Comparison of ENCODE assay signal across 8 cellular contexts in genomic region chr19:10551698-10552301, GRCh38. TPM values are rescaled to one million over a fixed set of nuclear protein-coding genes. Genes with fewer than 3 reads are reported as not detected.
A peak's percentile ranks its signal among the peaks of the same experiment; 100 is the strongest.
DNase-seq lines count a peak whose midpoint lies in the region; ATAC-seq and TF ChIP-seq lines count a peak whose summit lies in the region.

No MANE protein-coding gene starts in this region.

- no peak for TF ChIP-seq CTCF in HEK293 (tag by site-specific recombination; IDR thresholded peaks at IDR 0.05)
- TF ChIP-seq CTCF in fibroblast of pulmonary artery (IDR thresholded peaks at IDR 0.05; ENCODE audit: low read length, missing control alignments), result peak; percentile 20
- no peak for TF ChIP-seq CTCF in tibial nerve (IDR thresholded peaks at IDR 0.05)
- TF ChIP-seq CTCF in suprapubic skin (IDR thresholded peaks at IDR 0.05), result peak in 1 of 2 donors; percentile 6

- no peak for TF ChIP-seq POLR2A in tibial nerve (IDR thresholded peaks at IDR 0.05)
- TF ChIP-seq POLR2A in suprapubic skin (IDR thresholded peaks at IDR 0.05), result no peak

- peak overlapping the region; percentile 25 for H3K4me3 Mint-ChIP-seq in T-helper 1 cell treated with Interleukin-12 subunit alpha and Interleukin-12 subunit beta and Interleukin-4 antibody, amounts not matched to agents 30 μg/mL and 1 μg/mL, for 36 hours

- H3K4me2 ChIP-seq in BLaER1 treated with 17β-estradiol and CSF1 and Interleukin-3, amounts not matched to agents 10 nM and 100 nM, result peak overlapping the region in 9 of 11 experiments; percentile 70 to 94 (median 85); a peak in 18 of 22 replicates

- H3K27ac ChIP-seq in BLaER1 treated with 17β-estradiol and CSF1 and Interleukin-3, amounts not matched to agents 10 nM and 100 nM, result peak overlapping the region in 8 of 11 experiments; percentile 71 to 95 (median 83); a peak in 13 of 22 replicates
- H3K27ac ChIP-seq in HEK293 (ENCODE audit: extremely low read depth, low read depth, low read length) (no peak overlapping the region), tibial nerve (no peak overlapping the region), suprapubic skin (no peak overlapping the region)

- peaks cover 36% of the 10 kb centered on the region for H3K4me1 Mint-ChIP-seq in T-helper 1 cell treated with Interleukin-12 subunit alpha and Interleukin-12 subunit beta and Interleukin-4 antibody, amounts not matched to agents 30 μg/mL and 1 μg/mL, for 36 hours (ENCODE audit: low read depth)

- peaks cover 47 to 69% (median 50%) of the 10 kb centered on the region in 10 experiments for H3K4me1 ChIP-seq in BLaER1 treated with 17β-estradiol and CSF1 and Interleukin-3, amounts not matched to agents 10 nM and 100 nM
- H3K4me1 ChIP-seq in HEK293 (ENCODE audit: control insufficient read depth, insufficient read depth, low read length) (no peaks in the 10 kb centered on the region), tibial nerve (peaks cover 0 to 5% (median 0%) of the 10 kb centered on the region in 4 donors), suprapubic skin (peaks cover 47% of the 10 kb centered on the region)

- TF ChIP-seq EP300 in tibial nerve (IDR thresholded peaks at IDR 0.05) (no peak), suprapubic skin (IDR thresholded peaks at IDR 0.05) (no peak)

- H3K27me3 ChIP-seq in BLaER1 treated with 17β-estradiol and CSF1 and Interleukin-3, amounts not matched to agents 10 nM and 100 nM, result no peaks in the 10 kb centered on the region
- H3K27me3 ChIP-seq in tibial nerve (no peaks in the 10 kb centered on the region), suprapubic skin (no peaks in the 10 kb centered on the region)

- no peaks in the 10 kb centered on the region for H3K9me3 Mint-ChIP-seq in T-helper 1 cell treated with Interleukin-12 subunit alpha and Interleukin-12 subunit beta and Interleukin-4 antibody, amounts not matched to agents 30 μg/mL and 1 μg/mL, for 36 hours

- CTCF ChIA-PET in HEK293 (lab: Yijun Ruan, JAX), result interaction anchor here (0.5 to 4.0 kb wide), 11 partner anchors 10 to 282 kb away, joined by 3 to 16 read pairs (median 4); no protein-coding TSS in a partner anchor

- peak overlapping the region; percentile 73 for H3K27ac Mint-ChIP-seq in T-helper 1 cell treated with Interleukin-12 subunit alpha and Interleukin-12 subunit beta and Interleukin-4 antibody, amounts not matched to agents 30 μg/mL and 1 μg/mL, for 36 hours

- WGBS in tibial nerve, 2 donors, result 90 to 91% methylated on average over 9 to 11 of the region's 12 CpGs
- WGBS in suprapubic skin, result 81% methylated on average over 7 of the region's 12 CpGs

- DNase-seq in fibroblast of pulmonary artery (ENCODE audit: low read depth) (peak; percentile 49), tibial nerve (ENCODE audit: low spot score in 2 of 2) (no peak), NCI-H2107 (lab: John Stamatoyannopoulos, UW) (no peak), suprapubic skin (ENCODE audit: low spot score in 2 of 2) (no peak)

- POLR2A ChIA-PET in HEK293 (lab: Yijun Ruan, JAX), result interaction anchor here (0.6 to 2.2 kb wide), 10 partner anchors 8 to 281 kb away, joined by 3 to 14 read pairs (median 4); partner anchors contain the start of genes ATG4D, CDKN2D, ICAM1 and KRI1

- H3K4me3 ChIP-seq in BLaER1 treated with 17β-estradiol and CSF1 and Interleukin-3, amounts not matched to agents 10 nM and 100 nM, result 0 out of 20 replicates have a peak overlapping the region, but pooled peaks of 1 of the 10 experiments have one; percentile 11
- H3K4me3 ChIP-seq in HEK293 (ENCODE audit: low read depth, low read length) (no peak overlapping the region), fibroblast of pulmonary artery (replicated peaks; ENCODE audit: low read depth, low read length) (no peak overlapping the region), tibial nerve (no peak overlapping the region), suprapubic skin (no peak overlapping the region)

- H4K20me1 ChIP-seq in BLaER1 treated with 17β-estradiol and CSF1 and Interleukin-3, amounts not matched to agents 10 nM and 100 nM, result peaks cover 0 to 75% (median 39%) of the 10 kb centered on the region in 11 experiments; a peak in 18 of 22 replicates

- no peak for ATAC-seq in GM21786 (IDR thresholded peaks at IDR 0.05; ENCODE audit: unreplicated experiment)

- H3K9ac ChIP-seq in BLaER1 treated with 17β-estradiol and CSF1 and Interleukin-3, amounts not matched to agents 10 nM and 100 nM, result peak overlapping the region in 3 of 11 experiments; percentile 75 to 82 (median 78); a peak in 3 of 22 replicates

- peaks cover 0 to 6% (median 0%) of the 10 kb centered on the region in 11 experiments; a peak in 3 of 22 replicates for H3K9me3 ChIP-seq in BLaER1 treated with 17β-estradiol and CSF1 and Interleukin-3, amounts not matched to agents 10 nM and 100 nM (replicated peaks in 1 of 11)
- H3K9me3 ChIP-seq in HEK293 (ENCODE audit: control insufficient read depth, insufficient read depth, low read depth, low read length) (no peaks in the 10 kb centered on the region), tibial nerve (peaks cover 0 to 6% (median 0%) of the 10 kb centered on the region in 4 donors), suprapubic skin (no peaks in the 10 kb centered on the region)

- H3K36me3 Mint-ChIP-seq in T-helper 1 cell treated with Interleukin-12 subunit alpha and Interleukin-12 subunit beta and Interleukin-4 antibody, amounts not matched to agents 30 μg/mL and 1 μg/mL, for 36 hours (ENCODE audit: low read depth), result peaks cover 31% of the 10 kb centered on the region

- no peaks in the 10 kb centered on the region for H3K27me3 Mint-ChIP-seq in T-helper 1 cell treated with Interleukin-12 subunit alpha and Interleukin-12 subunit beta and Interleukin-4 antibody, amounts not matched to agents 30 μg/mL and 1 μg/mL, for 36 hours (ENCODE audit: low read depth)

- H3K36me3 ChIP-seq in BLaER1 treated with 17β-estradiol and CSF1 and Interleukin-3, amounts not matched to agents 10 nM and 100 nM, result peaks cover 81 to 100% (median 94%) of the 10 kb centered on the region in 11 experiments
- H3K36me3 ChIP-seq in HEK293 (ENCODE audit: control insufficient read depth in 2 of 2, insufficient read depth in 1 of 2, low read length in 2 of 2), result peaks cover 24 to 87% of the 10 kb centered on the region in 2 experiments; a peak in 2 of 3 replicates
- H3K36me3 ChIP-seq in tibial nerve, result peaks cover 0 to 98% (median 38%) of the 10 kb centered on the region in 3 donors
- peaks cover 88% of the 10 kb centered on the region for H3K36me3 ChIP-seq in suprapubic skin

TF ChIP-seq in HEK293, 187 proteins besides CTCF, POLR2A, EP300 and RAD21:
- no peak for TF ChIP-seq ZNF18 (tag by site-specific recombination; IDR thresholded peaks at IDR 0.05)
- 0 out of 2 replicates have a peak, but pooled peaks have one; percentile 21 for TF ChIP-seq ZNF580 (tag by site-specific recombination; IDR thresholded peaks at IDR 0.05)
- no peak for TF ChIP-seq OVOL3 (tag by site-specific recombination; IDR thresholded peaks at IDR 0.05)
- TF ChIP-seq ZNF654 (tag by site-specific recombination; IDR thresholded peaks at IDR 0.05; ENCODE audit: low read depth), result peak; percentile 40
- no peak for TF ChIP-seq ZNF645 (tag by site-specific recombination; IDR thresholded peaks at IDR 0.05)
- no peak for TF ChIP-seq ZNF548 (tag by site-specific recombination; IDR thresholded peaks at IDR 0.05)
- TF ChIP-seq ZNF423 (tag by site-specific recombination; IDR thresholded peaks at IDR 0.05), result no peak
- no peak for TF ChIP-seq ZNF664 (tag by site-specific recombination; IDR thresholded peaks at IDR 0.05)
TF ChIP-seq in HEK293: peak in this region for 2.

RNA-seq across cellular contexts. Expression of gene ATG4D, which starts 8.1 kb away (rescaled TPM):
- total RNA-seq in tibial nerve, result 10 to 100 TPM; 11.5 to 27.8 (median 17.8) TPM
- total RNA-seq in suprapubic skin, result 10 to 100 TPM; 52.2 to 80.8 (median 63.6) TPM

RNA-seq across cellular contexts. Expression of gene KRI1, which starts 14.0 kb away (rescaled TPM):
- total RNA-seq in tibial nerve (10 to 100 TPM; 22.9 to 27.9 (median 23.3) TPM), suprapubic skin (10 to 100 TPM; 19.1 to 46.9 (median 24.5) TPM)

RNA-seq across cellular contexts. Expression of gene CDKN2D, which starts 17.0 kb away (rescaled TPM):
- total RNA-seq in tibial nerve, result 10 to 100 TPM; 14.4 to 20.2 (median 15.9) TPM
- 10 to 100 TPM in 2 of 4 donors, 1 to 10 TPM in 2; 8.9 to 11.6 (median 10.3) TPM for total RNA-seq in suprapubic skin

RNA-seq across cellular contexts. Expression of gene S1PR5, which starts 34.6 kb away (rescaled TPM):
- total RNA-seq in tibial nerve (under 1 TPM in 1 of 4 donors, not detected in 3; 0.84 TPM), suprapubic skin (10 to 100 TPM; 19.2 to 63.8 (median 26.8) TPM)

RNA-seq across cellular contexts. Expression of gene AP1M2, which starts 35.3 kb away (rescaled TPM):
- total RNA-seq in tibial nerve (not detected), suprapubic skin (10 to 100 TPM; 28.9 to 65.9 (median 59.1) TPM)

Comparison
In these comparisons a context has a peak if more than half of its experiments do, and no peak if none do; other contexts are left out.
1. H3K27ac ChIP-seq: peak in BLaER1 treated with 17β-estradiol and CSF1 and Interleukin-3, amounts not matched to agents 10 nM and 100 nM (8 of 11); none in HEK293 (single experiment), tibial nerve (0 of 4) and suprapubic skin (single experiment).